ENCODE assay signal across 13 cellular contexts in genomic region chr1:231139659-231140650, GRCh38. TPM values are rescaled to one million over a fixed set of nuclear protein-coding genes. Genes with fewer than 3 reads are reported as not detected.
A peak's percentile ranks its signal among the peaks of the same experiment; 100 is the strongest.
DNase-seq lines count a peak whose midpoint lies in the region; ATAC-seq, FAIRE-seq and TF ChIP-seq lines count a peak whose summit lies in the region.
"Had no signal": no experiment of that assay in that cellular context is flagged by ENCODE, and none has a peak within 500 bp of the region (broad histone marks: within the 10 kb centered on the region; RNA-seq: fewer than 3 reads in every experiment).

No MANE protein-coding gene starts in this region.

- POLR2A ChIA-PET in A549 (lab: Yijun Ruan, JAX), result interaction anchor here (1.3 kb wide), 1 partner anchor 101 kb away, joined by 4 read pairs; no protein-coding TSS in a partner anchor
- POLR2A ChIA-PET in HEK293T (lab: Yijun Ruan, JAX), result no interaction called here

- H3K4me2 ChIP-seq in A549, result peak overlapping the region; percentile 62

- CTCF ChIA-PET in A549 (lab: Yijun Ruan, JAX), result interaction anchor here (1.0 to 1.5 kb wide), 3 partner anchors 16 to 72 kb away, joined by 3 to 4 read pairs (median 3); no protein-coding TSS in a partner anchor
- CTCF ChIA-PET in HEK293T (lab: Yijun Ruan, JAX), result no interaction called here

- 20% methylated on average over 7 of the region's 7 CpGs for WGBS in A549 (ENCODE audit: missing lambda C conversion rate)

- H3K9me3 ChIP-seq in A549, result peaks cover 14% of the 10 kb centered on the region; the same call in 2 of the 3 replicates

- no peak for TF ChIP-seq POLR2A in A549 (IDR thresholded peaks at IDR 0.05; ENCODE audit: low read length)

- peak overlapping the region; percentile 87 to 89 for H3K27ac ChIP-seq in A549

- peak in 1 of 2 experiments; percentile 35; a peak in 2 of 5 replicates for TF ChIP-seq RAD21 in A549 (conservative IDR thresholded peaks at IDR 0.05 in 1 of 2, IDR thresholded peaks at IDR 0.05 in 1 of 2)

- H3K4me3 ChIP-seq in A549 (no peak overlapping the region), HFF-Myc (replicated peaks; ENCODE audit: low read depth, low read length) (no peak overlapping the region)

- TF ChIP-seq CTCF in A549 (IDR thresholded peaks at IDR 0.05), result no peak
- TF ChIP-seq CTCF in HFF-Myc (IDR thresholded peaks at IDR 0.05; ENCODE audit: low read depth, low read length, missing control alignments), result no peak

- peak; percentile 81 to 86; a peak in 4 of 5 replicates for TF ChIP-seq EP300 in A549 (IDR thresholded peaks at IDR 0.05)

- H3K4me1 ChIP-seq in A549, result peaks cover 37% of the 10 kb centered on the region

- ATAC-seq in A549 (peak; percentile 93 to 94), GM21526 (IDR thresholded peaks at IDR 0.05; ENCODE audit: low FRiP score, unreplicated experiment) (no peak)

- FAIRE-seq in A549 (lab: Jason Lieb, UNC), result no peak

- DNase-seq in A549 (ENCODE audit: low read depth in 1 of 2, low spot score in 1 of 2) (peak; percentile 51 to 88), HFF-Myc (ENCODE audit: extremely low read depth, low read depth) (peak; percentile 76), astrocyte of the hippocampus (ENCODE audit: low read depth, low spot score) (peak; percentile 87), kidney glomerular epithelial cell (lab: John Stamatoyannopoulos, UW) (peak; percentile 94), HEK293T (ENCODE audit: extremely low spot score) (no peak), DMS153 (lab: John Stamatoyannopoulos, UW) (no peak)
- no peak for DNase-seq in activated T-cell treated with anti-CD3 and anti-CD28 coated beads, Interleukin-2, amount 50 U/mL, for 48 hours
- DNase-seq: C1 segment of cervical spinal cord, cortex of kidney, NCI-H524, T-helper 1 cell had no signal

TF ChIP-seq in A549, 52 proteins besides CTCF, POLR2A, EP300 and RAD21 (continues in another document):
- TF ChIP-seq RNF2 (IDR thresholded peaks at IDR 0.05; ENCODE audit: borderline replicate concordance, low read depth) (no peak), ZSCAN20 (CRISPR knock-in tag; IDR thresholded peaks at IDR 0.05) (no peak), CEBPB (IDR thresholded peaks at IDR 0.05) (peak in 1 of 2 experiments; percentile 64), ZNF302 (CRISPR knock-in tag; IDR thresholded peaks at IDR 0.05) (no peak), RARB (CRISPR knock-in tag; IDR thresholded peaks at IDR 0.05) (0 out of 2 replicates have a peak, but pooled peaks have one; percentile 17), JUN (IDR thresholded peaks at IDR 0.05) (peak; percentile 76 to 80; a peak in 4 of 5 replicates), GATA3 (IDR thresholded peaks at IDR 0.05; ENCODE audit: borderline replicate concordance) (peak; percentile 88), BHLHE40 (IDR thresholded peaks at IDR 0.05; ENCODE audit: low read depth, low read length) (no peak), SMC3 (IDR thresholded peaks at IDR 0.05) (peak; percentile 30; the same call in 1 of the 3 replicates), NPAS2 (CRISPR knock-in tag; IDR thresholded peaks at IDR 0.05; ENCODE audit: borderline replicate concordance) (no peak), FOSL2 (IDR thresholded peaks at IDR 0.05) (0 out of 2 replicates have a peak, but pooled peaks have one; percentile 30), FOSL2 (CRISPR knock-in tag; IDR thresholded peaks at IDR 0.05) (peak; percentile 67), PHF8 (IDR thresholded peaks at IDR 0.05; ENCODE audit: borderline replicate concordance, low read depth) (no peak), BCL3 (IDR thresholded peaks at IDR 0.05) (0 out of 3 replicates have a peak, but pooled peaks have one; percentile 56), FOSB (CRISPR knock-in tag; IDR thresholded peaks at IDR 0.05) (no peak), ZC3H11A (IDR thresholded peaks at IDR 0.05) (no peak), CBX8 (IDR thresholded peaks at IDR 0.05) (no peak), JUNB (IDR thresholded peaks at IDR 0.05) (peak; percentile 46; the same call in 1 of the 2 replicates), MYC (IDR thresholded peaks at IDR 0.05; ENCODE audit: borderline replicate concordance, low read length) (no peak)
- TF ChIP-seq, protein P1, sequence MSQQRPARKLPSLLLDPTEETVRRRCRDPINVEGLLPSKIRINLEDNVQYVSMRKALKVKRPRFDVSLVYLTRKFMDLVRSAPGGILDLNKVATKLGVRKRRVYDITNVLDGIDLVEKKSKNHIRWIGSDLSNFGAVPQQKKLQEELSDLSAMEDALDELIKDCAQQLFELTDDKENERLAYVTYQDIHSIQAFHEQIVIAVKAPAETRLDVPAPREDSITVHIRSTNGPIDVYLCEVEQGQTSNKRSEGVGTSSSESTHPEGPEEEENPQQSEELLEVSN (IDR thresholded peaks at IDR 0.05; ENCODE audit: borderline replicate concordance, low read depth), result no peak
- TF ChIP-seq, protein P2, sequence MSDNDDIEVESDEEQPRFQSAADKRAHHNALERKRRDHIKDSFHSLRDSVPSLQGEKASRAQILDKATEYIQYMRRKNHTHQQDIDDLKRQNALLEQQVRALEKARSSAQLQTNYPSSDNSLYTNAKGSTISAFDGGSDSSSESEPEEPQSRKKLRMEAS (IDR thresholded peaks at IDR 0.05), result peak; percentile 70; the same call in 1 of the 2 replicates

TF ChIP-seq in HEK293T, 16 proteins besides CTCF, POLR2A, EP300 and RAD21:
- no peak for TF ChIP-seq LEF1 (IDR thresholded peaks at IDR 0.05; ENCODE audit: borderline replicate concordance)
- no peak for TF ChIP-seq HDGF (IDR thresholded peaks at IDR 0.05; ENCODE audit: borderline replicate concordance)
- no peak for TF ChIP-seq TARDBP (IDR thresholded peaks at IDR 0.05)
- TF ChIP-seq FOXM1 (IDR thresholded peaks at IDR 0.05; ENCODE audit: borderline replicate concordance), result no peak
- TF ChIP-seq FOXA1 (IDR thresholded peaks at IDR 0.05), result no peak
- TF ChIP-seq ELF4 (IDR thresholded peaks at IDR 0.05), result no peak
- no peak for TF ChIP-seq SUZ12 (IDR thresholded peaks at IDR 0.05)
- no peak for TF ChIP-seq L3MBTL2 (conservative IDR thresholded peaks at IDR 0.05)
- no peak for TF ChIP-seq FOXK2 (IDR thresholded peaks at IDR 0.05)
- no peak for TF ChIP-seq NFRKB (IDR thresholded peaks at IDR 0.05)
- no peak for TF ChIP-seq ZNF384 (IDR thresholded peaks at IDR 0.05)

RNA-seq across cellular contexts. Expression of gene TRIM67, which starts 21.9 kb away (rescaled TPM):
- polyA plus RNA-seq in A549 (2011; rRNA removed) (0.25 and 0.35 TPM in 2 replicates), A549 (2017; fragmentation: RNase III; extraction: RNeasy Plus Mini Kit Qiagen cat#74134 plus additional on column Dnase treatment) (0.23 to 0.50 TPM (median 0.26 TPM) in 3 replicates)
- 0.29 and 0.47 TPM in 2 replicates for polyA plus RNA-seq in A549 (2012; cell fraction: cytosol; rRNA removed)
- 1.0 and 1.3 TPM in 2 replicates for polyA plus RNA-seq in A549 (2012; cell fraction: nucleus; rRNA removed)
- polyA minus RNA-seq in A549 (2011; rRNA and poly(A)+ RNA removed), result 0.37 and 0.83 TPM in 2 replicates
- polyA plus RNA-seq: IgD-negative memory B cell had no signal

Comparison
In these comparisons a context has a peak if more than half of its experiments do, and no peak if none do; other contexts are left out.
1. DNase-seq: peak in A549 (2 of 2), HFF-Myc (single experiment), astrocyte of the hippocampus (single experiment) and kidney glomerular epithelial cell (single experiment); none in activated T-cell treated with anti-CD3 and anti-CD28 coated beads, Interleukin-2, amount 50 U/mL, for 48 hours (0 of 2), HEK293T (single experiment) and DMS153 (single experiment).